9 cellular contexts compared by ENCODE assay signal in the genomic region with DNA sequence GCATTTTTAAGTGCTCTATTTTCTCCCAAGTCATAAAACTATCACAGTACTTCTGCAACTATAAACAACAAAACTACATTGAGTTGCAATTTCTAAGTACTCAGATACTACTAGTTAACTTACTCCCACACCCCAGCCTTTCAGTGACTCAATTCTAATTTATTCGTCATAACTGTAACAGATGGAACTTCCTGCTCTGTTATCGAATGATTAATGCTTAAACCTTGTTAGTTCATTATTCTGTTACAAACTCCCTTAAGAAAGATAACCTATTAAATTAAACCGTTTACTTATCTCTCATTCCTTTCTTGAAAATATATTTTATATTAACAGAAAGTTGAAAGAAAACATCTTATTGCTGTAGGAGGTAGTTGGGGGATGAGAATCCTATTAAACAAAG. TPM values are rescaled to one million over a fixed set of nuclear protein-coding genes. Genes with fewer than 3 reads are reported as not detected.
DNase-seq lines count a peak whose midpoint lies in the region; ATAC-seq, FAIRE-seq and TF ChIP-seq lines count a peak whose summit lies in the region.
"Had no signal": no experiment of that assay in that cellular context is flagged by ENCODE, and none has a peak within 500 bp of the region (broad histone marks: within the 10 kb centered on the region; RNA-seq: fewer than 3 reads in every experiment).

No MANE protein-coding gene starts in this region.

- POLR2A ChIA-PET in IMR-90 (lab: Charles Lee; ENCODE audit: unreplicated experiment), result no interaction called here

- CTCF ChIA-PET in IMR-90 (lab: Yijun Ruan, JAX), result no interaction called here

- no peak overlapping the region for H3K23ac ChIP-seq in IMR-90 (ENCODE audit: low read depth, low read length)

- in situ Hi-C loops in GM13976 (cut with MboI; ENCODE audit: low sequenced_read_pairs, unreplicated experiment) (no loop called here), IMR-90 (cut with MboI; ENCODE audit: low sequenced_read_pairs) (no loop called here)

- H3K79me1 ChIP-seq in IMR-90 (ENCODE audit: low read depth in 1 of 2, low read length in 2 of 2), result no peaks in the 10 kb centered on the region

- peak overlapping the region; percentile 64; the same call in 1 of the 2 replicates for H2BK20ac ChIP-seq in IMR-90 (ENCODE audit: low read depth, low read length)

- peak overlapping the region; percentile 25; the same call in 1 of the 2 replicates for H4K91ac ChIP-seq in IMR-90 (ENCODE audit: insufficient read depth, low read depth, low read length)

- H2BK120ac ChIP-seq in IMR-90 (ENCODE audit: low read depth, low read length), result no peak overlapping the region; the same call in 1 of the 2 replicates

- H2BK5ac ChIP-seq in IMR-90 (ENCODE audit: low read depth, low read length, poor library complexity, severe bottlenecking), result peak overlapping the region; percentile 28

- peak; percentile 68 for FAIRE-seq in keratinocyte (lab: Jason Lieb, UNC)

- H4K20me1 ChIP-seq in IMR-90 (ENCODE audit: insufficient read depth, low read length) (no peaks in the 10 kb centered on the region), keratinocyte (ENCODE audit: control insufficient read depth, extremely low read depth, insufficient read depth, low read length) (no peaks in the 10 kb centered on the region)

- intact Hi-C loops in IMR-90 (cut with micrococcal nuclease), result no loop called here

- TF ChIP-seq CTCF in GM13976 (IDR thresholded peaks at IDR 0.05; ENCODE audit: borderline replicate concordance, control extremely low read depth, extremely low read depth, insufficient read depth, missing control alignments) (no peak), IMR-90 (conservative IDR thresholded peaks at IDR 0.05; ENCODE audit: low read depth, low read length) (no peak), keratinocyte (optimal IDR thresholded peaks at IDR 0.05 in 1 of 3, IDR thresholded peaks at IDR 0.05 in 1 of 3, conservative IDR thresholded peaks at IDR 0.05 in 1 of 3; ENCODE audit: extremely low read depth in 1 of 3, insufficient read depth in 2 of 3, low read length in 3 of 3) (no peak)

- H3K4me3 ChIP-seq in IMR-90 (ENCODE audit: insufficient read depth, low read depth, low read length), result no peak overlapping the region
- no peak overlapping the region for H3K4me3 ChIP-seq in keratinocyte (ENCODE audit: control insufficient read depth in 2 of 3, extremely low read depth in 1 of 3, insufficient read depth in 2 of 3, low read depth in 1 of 3, low read length in 3 of 3)
- H3K4me3 ChIP-seq: cardiac muscle cell had no signal

- ATAC-seq in GM21786 (IDR thresholded peaks at IDR 0.05; ENCODE audit: unreplicated experiment), result peak; percentile 71
- peak; percentile 95 for ATAC-seq in IMR-90 (ENCODE audit: low read depth)

- peaks cover 2% of the 10 kb centered on the region for H3K4me1 ChIP-seq in IMR-90 (ENCODE audit: control insufficient read depth, insufficient read depth, low read length)
- H3K4me1 ChIP-seq in keratinocyte (ENCODE audit: control insufficient read depth, extremely low read depth, insufficient read depth, low read length), result peaks cover 6% of the 10 kb centered on the region

- no peak overlapping the region for H3K56ac ChIP-seq in IMR-90 (ENCODE audit: extremely low read depth, insufficient read depth, low read length)

- no CpG with 5 or more reads among the region's 3 CpGs for WGBS in IMR-90 (ENCODE audit: extremely low coverage in 2 of 2, insufficient read length in 1 of 2), 2 experiments

- no peaks in the 10 kb centered on the region for H3K27me3 ChIP-seq in IMR-90 (ENCODE audit: control insufficient read depth, insufficient read depth, low read length)
- no peaks in the 10 kb centered on the region for H3K27me3 ChIP-seq in keratinocyte (ENCODE audit: control insufficient read depth, extremely low read depth, insufficient read depth, low read length)
- H3K27me3 ChIP-seq: cardiac muscle cell had no signal

- dilution Hi-C loops in IMR-90 (cut with HindIII; ENCODE audit: low sequenced_read_pairs, unreplicated experiment) (no loop called here), keratinocyte (cut with MboI; ENCODE audit: extremely low pct_ligation_motif_present, low sequenced_read_pairs) (no loop called here)

- peak overlapping the region; percentile 54 for H4K5ac ChIP-seq in IMR-90 (ENCODE audit: low read depth, low read length)

- H2AK5ac ChIP-seq in IMR-90 (ENCODE audit: low read depth, low read length), result no peak overlapping the region

- H2AFZ ChIP-seq in IMR-90 (replicated peaks; ENCODE audit: low read length, poor library complexity) (no peak overlapping the region), keratinocyte (ENCODE audit: control insufficient read depth, low read length) (no peak overlapping the region)

- TF ChIP-seq RAD21 in IMR-90 (IDR thresholded peaks at IDR 0.05; ENCODE audit: low read length), result no peak

- H3K14ac ChIP-seq in IMR-90 (replicated peaks; ENCODE audit: low read depth, low read length), result no peak overlapping the region

- H3K4ac ChIP-seq in IMR-90 (ENCODE audit: low read depth, low read length), result peak overlapping the region; percentile 40; the same call in 1 of the 2 replicates

- H3K36me3 ChIP-seq in IMR-90 (ENCODE audit: control insufficient read depth, insufficient read depth, low read length) (no peaks in the 10 kb centered on the region), keratinocyte (ENCODE audit: control insufficient read depth in 2 of 2, extremely low read depth in 1 of 2, insufficient read depth in 2 of 2, low read length in 2 of 2) (no peaks in the 10 kb centered on the region)
- H3K36me3 ChIP-seq: cardiac muscle cell had no signal

- no peak overlapping the region; the same call in 1 of the 2 replicates for H3K18ac ChIP-seq in IMR-90 (ENCODE audit: low read depth, low read length)

- H3K9me1 ChIP-seq in IMR-90 (ENCODE audit: insufficient read depth, low read length), result no peaks in the 10 kb centered on the region
- H3K9me1 ChIP-seq in keratinocyte (ENCODE audit: control insufficient read depth, extremely low read depth, insufficient read depth, low read length), result no peaks in the 10 kb centered on the region

- no peak for TF ChIP-seq POLR2A in IMR-90 (IDR thresholded peaks at IDR 0.05; ENCODE audit: low read depth, low read length)

- no peak overlapping the region for H2AK9ac ChIP-seq in IMR-90 (replicated peaks; ENCODE audit: low read depth, low read length, poor library complexity)

- no peaks in the 10 kb centered on the region for H3K79me2 ChIP-seq in keratinocyte (ENCODE audit: control insufficient read depth, insufficient read depth, low read length)

- DNase-seq in GM13976 (ENCODE audit: low spot score) (peak; percentile 41), IMR-90 (peak; percentile 91), keratinocyte (ENCODE audit: low read depth, low spot score) (peak; percentile 38), DMS153 treated with DMSO at 0.1 percent for 48 hours (lab: John Stamatoyannopoulos, UW; ENCODE audit: unreplicated experiment) (no peak), retina (no peak), NCI-H82 (lab: John Stamatoyannopoulos, UW) (no peak), NCI-H187 treated with DMSO at 0.1 percent for 48 hours (lab: John Stamatoyannopoulos, UW) (no peak)

- 0 out of 4 replicates have a peak overlapping the region, but pooled peaks of 1 of the 2 experiments have one; percentile 81 for H4K8ac ChIP-seq in IMR-90 (ENCODE audit: low read depth in 2 of 2, low read length in 2 of 2)

- H3K9me3 ChIP-seq in IMR-90 (ENCODE audit: control insufficient read depth, insufficient read depth, low read length), result no peaks in the 10 kb centered on the region
- no peaks in the 10 kb centered on the region for H3K9me3 ChIP-seq in keratinocyte (ENCODE audit: control insufficient read depth, low read depth, low read length)

- peak overlapping the region; percentile 60 for H3K4me2 ChIP-seq in IMR-90 (ENCODE audit: low read depth, low read length)
- H3K4me2 ChIP-seq in keratinocyte (ENCODE audit: control insufficient read depth, extremely low read depth, insufficient read depth, low read depth, low read length), result peak overlapping the region; percentile 52

- H3K27ac ChIP-seq in IMR-90 (ENCODE audit: insufficient read depth, low read length), result peak overlapping the region; percentile 81
- H3K27ac ChIP-seq in keratinocyte (ENCODE audit: control insufficient read depth, insufficient read depth, low read length), result peak overlapping the region; percentile 17
- H3K27ac ChIP-seq: cardiac muscle cell had no signal

- no TSS peak for BruUV-seq in IMR-90 (replicated peaks; lab: Mats Ljungman, UMichigan)

- no peak overlapping the region for H2BK15ac ChIP-seq in IMR-90 (ENCODE audit: low read depth, low read length)

- H3K9ac ChIP-seq in IMR-90 (ENCODE audit: low read depth, low read length) (no peak overlapping the region), keratinocyte (ENCODE audit: control insufficient read depth, extremely low read depth, insufficient read depth, low read length) (no peak overlapping the region)

TF ChIP-seq in IMR-90, 13 proteins besides CTCF, POLR2A, EP300 and RAD21 (continues in another document):
- peak; percentile 59 for TF ChIP-seq FOS (IDR thresholded peaks at IDR 0.05; ENCODE audit: low read depth, low read length)

RNA-seq across cellular contexts. Expression of a gene that starts 17.0 kb away (rescaled TPM):
- total RNA-seq in IMR-90 (2012; rRNA removed), result 2.2 and 2.9 TPM in 2 replicates
- polyA plus RNA-seq in IMR-90 (2012; rRNA removed) (1.3 and 1.8 TPM in 2 replicates), keratinocyte (0.12 to 0.21 TPM in 2 of 3 replicates, not detected in the other)
- polyA plus RNA-seq in IMR-90 (2012; cell fraction: cytosol; rRNA removed), result 0.67 and 1.6 TPM in 2 replicates
- polyA plus RNA-seq in IMR-90 (2012; cell fraction: nucleus; rRNA removed; ENCODE audit: low replicate concordance), result 0.13 and 2.5 TPM in 2 replicates
- polyA plus RNA-seq in keratinocyte (2011; ENCODE audit: low read depth), result not detected
- 0.05 TPM in 1 of 2 replicates, not detected in the other for polyA plus RNA-seq in keratinocyte (2011; cell fraction: cytosol; rRNA removed)
- polyA plus RNA-seq in keratinocyte (2011; cell fraction: nucleus; rRNA removed), result 0.47 and 0.48 TPM in 2 replicates
- not detected in 2 replicates for polyA plus RNA-seq in keratinocyte (2012; ENCODE audit: low replicate concordance)
- polyA minus RNA-seq in keratinocyte, result not detected in 3 replicates
- not detected for polyA minus RNA-seq in keratinocyte (2011; cell fraction: cytosol; rRNA and poly(A)+ RNA removed)
- polyA minus RNA-seq in keratinocyte (2011; cell fraction: nucleus; rRNA and poly(A)+ RNA removed), result not detected in 2 replicates
- total RNA-seq: cardiac muscle cell had no signal
- polyA plus RNA-seq: cardiac muscle cell had no signal

RNA-seq across cellular contexts. Expression of a gene that starts 35.3 kb away (rescaled TPM):
- 43.9 and 53.6 TPM in 2 replicates for total RNA-seq in IMR-90 (2012; rRNA removed)
- 3.1 and 4.3 TPM in 2 replicates for polyA plus RNA-seq in IMR-90 (2012; rRNA removed)
- polyA plus RNA-seq in IMR-90 (2012; cell fraction: cytosol; rRNA removed), result 0.33 and 0.48 TPM in 2 replicates
- 1.1 and 8.0 TPM in 2 replicates for polyA plus RNA-seq in IMR-90 (2012; cell fraction: nucleus; rRNA removed; ENCODE audit: low replicate concordance)
- 7.2 to 11.5 TPM (median 7.5 TPM) in 3 replicates for polyA plus RNA-seq in keratinocyte
- 41.0 TPM for polyA plus RNA-seq in keratinocyte (2011; ENCODE audit: low read depth)
- polyA plus RNA-seq in keratinocyte (2011; cell fraction: cytosol; rRNA removed), result 2.1 and 4.6 TPM in 2 replicates
- 11.5 and 14.7 TPM in 2 replicates for polyA plus RNA-seq in keratinocyte (2011; cell fraction: nucleus; rRNA removed)
- 7.9 and 9.4 TPM in 2 replicates for polyA plus RNA-seq in keratinocyte (2012; ENCODE audit: low replicate concordance)
- polyA minus RNA-seq in keratinocyte, result 6.0 to 65.1 TPM (median 35.6 TPM) in 3 replicates
- polyA minus RNA-seq in keratinocyte (2011; cell fraction: cytosol; rRNA and poly(A)+ RNA removed), result 12.1 TPM
- 39.8 and 79.3 TPM in 2 replicates for polyA minus RNA-seq in keratinocyte (2011; cell fraction: nucleus; rRNA and poly(A)+ RNA removed)

Comparison
In these comparisons a context has a peak if more than half of its experiments do, and no peak if none do; other contexts are left out.
1. DNase-seq: peak in GM13976 (single experiment), IMR-90 (single experiment) and keratinocyte (single experiment); none in DMS153 treated with DMSO at 0.1 percent for 48 hours (single experiment), retina (single experiment), NCI-H82 (single experiment) and NCI-H187 treated with DMSO at 0.1 percent for 48 hours (single experiment).